1 cellular context compared by ENCODE assay signal in genomic region chr6:30876039-30876730, GRCh38.
TF ChIP-seq lines count a peak whose summit lies in the region.

No MANE protein-coding gene starts in this region.

TF ChIP-seq in IMR-90, 13 proteins besides CTCF, POLR2A, EP300 and RAD21 (continued from another document):
- no peak for TF ChIP-seq USF2 (IDR thresholded peaks at IDR 0.05; ENCODE audit: low read depth, low read length)
- no peak for TF ChIP-seq FOS (IDR thresholded peaks at IDR 0.05; ENCODE audit: low read depth, low read length)
- TF ChIP-seq MAZ (IDR thresholded peaks at IDR 0.05; ENCODE audit: borderline replicate concordance, low read depth, low read length) = no peak
- no peak for TF ChIP-seq CEBPB (IDR thresholded peaks at IDR 0.05; ENCODE audit: low read depth, low read length)
- TF ChIP-seq RFX5 (IDR thresholded peaks at IDR 0.05; ENCODE audit: low read depth, low read length) = no peak
- no peak for TF ChIP-seq RCOR1 (IDR thresholded peaks at IDR 0.05; ENCODE audit: insufficient replicate concordance, low read length)
- no peak for TF ChIP-seq NFE2L2 (IDR thresholded peaks at IDR 0.05; ENCODE audit: low read depth, low read length)
- no peak for TF ChIP-seq MAFK (IDR thresholded peaks at IDR 0.05; ENCODE audit: low read depth, low read length)
- no peak for TF ChIP-seq ELK1 (IDR thresholded peaks at IDR 0.05; ENCODE audit: borderline replicate concordance, low read depth, low read length)
- TF ChIP-seq SMC3 (IDR thresholded peaks at IDR 0.05; ENCODE audit: low read depth, low read length) = no peak
- TF ChIP-seq BHLHE40 (IDR thresholded peaks at IDR 0.05; ENCODE audit: low read depth, low read length) = no peak
- no peak for TF ChIP-seq MXI1 (IDR thresholded peaks at IDR 0.05; ENCODE audit: borderline replicate concordance, low read depth, low read length)
